Comparison of ENCODE assay signal across 22 cellular contexts in the genomic region with DNA sequence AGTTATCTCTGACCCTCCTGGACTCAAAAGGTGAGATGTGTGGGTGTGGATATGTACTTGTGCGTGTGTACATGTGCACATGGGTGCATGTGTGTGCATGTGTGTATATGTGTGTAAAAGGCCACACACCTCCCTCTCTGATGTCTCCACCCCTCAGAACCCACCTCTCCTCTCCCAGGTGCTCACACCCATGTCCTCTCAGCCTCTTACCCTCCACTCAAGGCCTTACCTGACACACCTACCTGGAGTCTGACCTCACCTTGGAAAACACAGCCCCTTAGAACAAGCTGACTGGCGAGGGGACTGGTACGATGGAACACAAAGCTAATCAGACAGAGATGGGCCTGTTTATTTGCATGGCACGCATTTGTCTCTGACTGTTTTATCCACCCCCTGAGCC. TPM values are rescaled to one million over a fixed set of nuclear protein-coding genes. Genes with fewer than 3 reads are reported as not detected.
"Had no signal": no experiment of that assay in that cellular context is flagged by ENCODE, and none has a peak within 500 bp of the region (broad histone marks: within the 10 kb centered on the region; RNA-seq: fewer than 3 reads in every experiment).

No MANE protein-coding gene starts in this region.

- H3K4me1 ChIP-seq: SJSA1 had no signal

- H3K27ac ChIP-seq: SJSA1, SK-N-MC had no signal

- H3K9me3 ChIP-seq: SJSA1 had no signal

- H3K4me3 ChIP-seq: SJSA1, SK-N-MC had no signal

- FAIRE-seq: RCC 7860 had no signal

- H3K36me3 ChIP-seq: SJSA1 had no signal

- DNase-seq: KBM-7, MV-4-11, NCI-H1048, NCI-H1105, NCI-H1436, NCI-H187, NCI-H2029, NCI-H2081 treated with DMSO at 0.1 percent for 48 hours, NCI-H2171, NCI-H226, NCI-H446, NCI-H510A treated with DMSO at 0.1 percent for 48 hours, NCI-H69, NCI-H774, Right ventricle myocardium superior, RPMI8226, SIG-M5 had no signal

RNA-seq across cellular contexts. Expression of a gene that starts 6.2 kb away (rescaled TPM):
- total RNA-seq: LHCN-M2, MCF 10A, Right ventricle myocardium superior, SJSA1 had no signal
